8 cellular contexts compared by ENCODE assay signal in the genomic region with DNA sequence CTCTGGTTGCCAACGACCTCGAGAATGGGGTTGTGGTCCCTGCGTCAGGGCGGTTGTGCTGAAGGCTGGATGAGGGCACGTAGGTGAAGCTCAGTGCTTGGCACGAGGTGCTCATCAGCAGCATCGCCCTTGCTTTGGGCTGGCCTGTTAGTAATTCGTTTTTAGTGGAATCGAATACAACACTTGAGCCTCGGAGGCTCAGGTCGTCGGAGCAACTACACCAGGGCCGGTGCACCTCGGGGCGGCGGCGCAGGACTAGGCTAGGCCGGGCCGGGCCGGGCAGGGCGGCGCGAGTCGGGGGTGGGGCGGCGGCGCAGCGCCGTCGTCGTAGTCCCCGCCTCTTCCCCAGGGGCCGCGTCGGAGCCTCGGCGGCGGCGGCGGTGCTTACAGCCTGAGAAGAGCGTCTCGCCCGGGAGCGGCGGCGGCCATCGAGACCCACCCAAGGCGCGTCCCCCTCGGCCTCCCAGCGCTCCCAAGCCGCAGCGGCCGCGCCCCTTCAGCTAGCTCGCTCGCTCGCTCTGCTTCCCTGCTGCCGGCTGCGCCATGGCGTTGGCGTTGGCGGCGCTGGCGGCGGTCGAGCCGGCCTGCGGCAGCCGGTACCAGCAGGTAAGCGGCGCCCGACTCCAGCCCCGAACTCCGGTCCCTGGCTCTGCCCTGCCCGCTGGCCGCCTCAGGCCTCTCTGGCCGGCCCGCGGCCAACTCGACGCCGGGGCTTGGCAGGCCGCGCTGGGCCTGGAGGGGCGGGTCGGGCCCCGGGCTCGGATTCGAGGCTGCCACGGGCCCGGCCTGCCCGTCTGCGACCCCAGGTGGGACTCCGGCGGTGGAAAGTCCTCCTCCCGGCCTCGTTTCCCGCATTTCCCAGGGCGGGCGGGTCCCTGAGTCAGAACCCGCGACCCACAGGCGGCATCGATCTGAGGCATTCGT. TPM values are rescaled to one million over a fixed set of nuclear protein-coding genes. Genes with fewer than 3 reads are reported as not detected.
A peak's percentile ranks its signal among the peaks of the same experiment; 100 is the strongest.
DNase-seq lines count a peak whose midpoint lies in the region; ATAC-seq and TF ChIP-seq lines count a peak whose summit lies in the region.

NDFIP1 (plus strand) TSS at position 348 of the 924 bp plus-strand sequence; CDS start at position 544, 196 bp downstream.

- H3K4me1 ChIP-seq in ascending aorta (peaks cover 11 to 36% of the 10 kb centered on the region in 2 donors), aorta (ENCODE audit: control insufficient read depth in 1 of 2, insufficient read depth in 2 of 2, low read length in 2 of 2) (peaks cover 0 to 9% of the 10 kb centered on the region in 2 donors)

- H3K36me3 ChIP-seq in ascending aorta (peaks cover 0 to 4% of the 10 kb centered on the region in 2 donors), aorta (ENCODE audit: control insufficient read depth in 1 of 2, insufficient read depth in 2 of 2, low read length in 1 of 2) (no peaks in the 10 kb centered on the region)

- peak in 2 of 3 experiments; percentile 15 to 25 for TF ChIP-seq CTCF in ascending aorta (IDR thresholded peaks at IDR 0.05)

- H3K9me3 ChIP-seq in ascending aorta (no peaks in the 10 kb centered on the region), aorta (ENCODE audit: control insufficient read depth, low read length) (no peaks in the 10 kb centered on the region)

- intact Hi-C loops in ascending aorta (cut with DNase I) (loop anchor here (2.0 to 5.0 kb wide), 3 partner anchors 34 to 96 kb away; partner anchors contain the start of gene GNPDA1), aorta (cut with DNase I) (no loop called here)

- H3K4me3 ChIP-seq in ascending aorta (peak within 1 kb of the TSS; percentile 85 to 93), aorta (ENCODE audit: low read length in 2 of 2) (peak within 1 kb of the TSS; percentile 91 to 99)

- TF ChIP-seq POLR2A in GM15510 (IDR thresholded peaks at IDR 0.05; ENCODE audit: borderline replicate concordance, extremely low read depth, insufficient read length): peak; percentile 59

- ATAC-seq in HG02623 (IDR thresholded peaks at IDR 0.05; ENCODE audit: unreplicated experiment): peak; percentile 95
- peak; percentile 94 for ATAC-seq in aorta (ENCODE audit: low FRiP score)

- 0 to 1% methylated on average over 78 to 106 of the region's 106 CpGs for WGBS in aorta, 2 donors

- DNase-seq in NCI-H1105 treated with DMSO at 0.1 percent for 48 hours (lab: John Stamatoyannopoulos, UW): peak; percentile 62
- peak; percentile 66 for DNase-seq in T-helper 22 cell (ENCODE audit: low read depth)
- DNase-seq in ascending aorta (ENCODE audit: low spot score in 2 of 2): peak; percentile 47 to 90
- DNase-seq in hepatic stellate cell (ENCODE audit: low spot score): peak; percentile 74
- peak; percentile 93 for DNase-seq in retina
- peak; percentile 92 to 95 for DNase-seq in aorta

- H3K27me3 ChIP-seq in ascending aorta (no peaks in the 10 kb centered on the region), aorta (ENCODE audit: control insufficient read depth in 1 of 2, insufficient read depth in 2 of 2, low read length in 1 of 2) (no peaks in the 10 kb centered on the region)

- H3K27ac ChIP-seq in ascending aorta (peak within 1 kb of the TSS; percentile 98 to 100), aorta (ENCODE audit: low read depth in 1 of 2, low read length in 2 of 2) (peak within 1 kb of the TSS; percentile 96 to 97)

RNA-seq across cellular contexts. Expression of gene NDFIP1, which starts in this region (rescaled TPM):
- total RNA-seq in ascending aorta (310 TPM), aorta (100 to 1,000 TPM in 1 of 2 donors, 10 to 100 TPM in 1; 93.7 to 120 TPM)
- polyA plus RNA-seq in aorta: 10 to 100 TPM; 45.0 to 63.4 TPM

Comparison
In these comparisons a context has a peak if more than half of its experiments do, and no peak if none do; other contexts are left out.
1. Peak in every context shown above with its lines: DNase-seq, ATAC-seq, H3K4me3 ChIP-seq and H3K27ac ChIP-seq.